Comparison of ENCODE assay signal across 8 cellular contexts in genomic region chr10:100913470-100913865, GRCh38. TPM values are rescaled to one million over a fixed set of nuclear protein-coding genes. Genes with fewer than 3 reads are reported as not detected.
DNase-seq lines count a peak whose midpoint lies in the region; ATAC-seq and TF ChIP-seq lines count a peak whose summit lies in the region.

No MANE protein-coding gene starts in this region.

- peak overlapping the region; percentile 94 for H3K27ac Mint-ChIP-seq in CD4-positive, alpha-beta T cell

- H3K27me3 ChIP-seq in CD4-positive, alpha-beta T cell (ENCODE audit: control insufficient read depth, insufficient read depth, low read length) = no peaks in the 10 kb centered on the region
- no peaks in the 10 kb centered on the region for H3K27me3 ChIP-seq in OCI-LY3 (ENCODE audit: low read depth, low read length)
- H3K27me3 ChIP-seq in endocrine pancreas (ENCODE audit: control insufficient read depth, insufficient read depth, low read length) = no peaks in the 10 kb centered on the region
- H3K27me3 ChIP-seq in neutrophil = peaks cover 4% of the 10 kb centered on the region

- H3K4me3 Mint-ChIP-seq in CD4-positive, alpha-beta T cell = peak overlapping the region; percentile 98

- DNase-seq in CD4-positive, alpha-beta T cell = peak in 1 of 10 experiments; percentile 26
- DNase-seq in DMS 273 treated with DMSO at 0.1 percent for 48 hours (lab: John Stamatoyannopoulos, UW) (no peak), NCI-H2107 (lab: John Stamatoyannopoulos, UW) (no peak), islet precursor cell (no peak)
- no peak for DNase-seq in stimulated activated CD8-positive, alpha-beta memory T cell treated with anti-CD3 and anti-CD28 coated beads, Interleukin-4, amount 100 ng/mL, for 48 hours

- H3K9me3 Mint-ChIP-seq in CD4-positive, alpha-beta T cell = no peaks in the 10 kb centered on the region

- peaks cover 60% of the 10 kb centered on the region for H3K4me1 Mint-ChIP-seq in CD4-positive, alpha-beta T cell (ENCODE audit: low read depth)

- CTCF ChIA-PET in CD4-positive, alpha-beta T cell (lab: Charles Lee) = interaction anchor here (1.4 to 1.5 kb wide), 2 partner anchors 56 to 351 kb away, joined by 3 read pairs; no protein-coding TSS in a partner anchor

- no peak overlapping the region for H2AFZ ChIP-seq in OCI-LY3 (ENCODE audit: low read depth, low read length)

- H3K36me3 ChIP-seq in OCI-LY3 (replicated peaks; ENCODE audit: low read depth, low read length) (peaks cover 6% of the 10 kb centered on the region), endocrine pancreas (ENCODE audit: control insufficient read depth, insufficient read depth, low read length) (no peaks in the 10 kb centered on the region), neutrophil (peaks cover 21% of the 10 kb centered on the region)

- POLR2A ChIA-PET in CD4-positive, alpha-beta T cell (lab: Charles Lee) = interaction anchor here (1.0 to 1.8 kb wide), 8 partner anchors 10 to 119 kb away, joined by 3 to 6 read pairs (median 4); partner anchors contain the start of genes MRPL43 and TWNK

- H3K27me3 Mint-ChIP-seq in CD4-positive, alpha-beta T cell = no peaks in the 10 kb centered on the region

- H3K27ac ChIP-seq in CD4-positive, alpha-beta T cell (ENCODE audit: low read depth, low read length) = peak overlapping the region; percentile 78
- no peak overlapping the region for H3K27ac ChIP-seq in OCI-LY3 (ENCODE audit: low read length)
- peak overlapping the region; percentile 84 for H3K27ac ChIP-seq in neutrophil

- H3K9me3 ChIP-seq in CD4-positive, alpha-beta T cell (ENCODE audit: control insufficient read depth, low read length) = no peaks in the 10 kb centered on the region
- H3K9me3 ChIP-seq in OCI-LY3 (ENCODE audit: insufficient read depth, low read length) (no peaks in the 10 kb centered on the region), endocrine pancreas (ENCODE audit: control insufficient read depth, low read length) (no peaks in the 10 kb centered on the region), neutrophil (no peaks in the 10 kb centered on the region)

- peak overlapping the region; percentile 75 for H3K4me2 ChIP-seq in OCI-LY3 (ENCODE audit: low read length)

- peaks cover 14% of the 10 kb centered on the region for H4K20me1 ChIP-seq in OCI-LY3 (ENCODE audit: insufficient read depth, low read length)

- H3K79me2 ChIP-seq in OCI-LY3 (ENCODE audit: low read length) = peaks cover 18% of the 10 kb centered on the region

- intact Hi-C loops in CD4-positive, alpha-beta T cell (cut with DNase I, micrococcal nuclease) = loop anchor here in 1 of 2 experiments (2.0 to 5.0 kb wide), 4 partner anchors 73 to 1481 kb away; partner anchors contain the start of genes BTRC, GOT1, KAZALD1 and MRPL43

- H3K4me3 ChIP-seq in OCI-LY3 (ENCODE audit: low read length) (peak overlapping the region; percentile 81), endocrine pancreas (ENCODE audit: control insufficient read depth, insufficient read depth, low read length) (peak overlapping the region; percentile 96), neutrophil (ENCODE audit: low read depth in 1 of 2, low read length in 1 of 2) (peak overlapping the region; percentile 99 to 100)

- H3K9ac ChIP-seq in OCI-LY3 (ENCODE audit: low read length) (peak overlapping the region; percentile 87), endocrine pancreas (ENCODE audit: control insufficient read depth, insufficient read depth, low read length) (peak overlapping the region; percentile 60)

- H3K36me3 Mint-ChIP-seq in CD4-positive, alpha-beta T cell (ENCODE audit: low read depth) = peaks cover 31% of the 10 kb centered on the region

- peaks cover 36% of the 10 kb centered on the region for H3K4me1 ChIP-seq in OCI-LY3 (ENCODE audit: low read length)
- H3K4me1 ChIP-seq in endocrine pancreas (ENCODE audit: control insufficient read depth, insufficient read depth, low read length) = peaks cover 18% of the 10 kb centered on the region
- peaks cover 16 to 18% of the 10 kb centered on the region in 2 experiments for H3K4me1 ChIP-seq in neutrophil (ENCODE audit: control insufficient read depth in 1 of 2, insufficient read depth in 1 of 2, low read depth in 1 of 2, low read length in 1 of 2)

- peak; percentile 47 for ATAC-seq in CD4-positive, alpha-beta T cell (ENCODE audit: poor library complexity)

- no peak for TF ChIP-seq CTCF in CD4-positive, alpha-beta T cell (IDR thresholded peaks at IDR 0.05)
- TF ChIP-seq CTCF in OCI-LY3 (IDR thresholded peaks at IDR 0.05; ENCODE audit: low read depth, low read length) = no peak
- no peak for TF ChIP-seq CTCF in neutrophil (IDR thresholded peaks at IDR 0.05)

RNA-seq across cellular contexts. Expression of gene SLF2, which starts 0.7 kb away (rescaled TPM):
- total RNA-seq in CD4-positive, alpha-beta T cell = 10 to 100 TPM; 11.1 TPM

RNA-seq across cellular contexts. Expression of gene SEMA4G, which starts 55.8 kb away (rescaled TPM):
- total RNA-seq in CD4-positive, alpha-beta T cell = 1 to 10 TPM; 1.1 to 1.6 TPM
